9 cellular contexts compared by ENCODE assay signal in genomic region chr6:154302111-154302752, GRCh38. TPM values are rescaled to one million over a fixed set of nuclear protein-coding genes. Genes with fewer than 3 reads are reported as not detected.
DNase-seq lines count a peak whose midpoint lies in the region; ATAC-seq and TF ChIP-seq lines count a peak whose summit lies in the region.
"Had no signal": no experiment of that assay in that cellular context is flagged by ENCODE, and none has a peak within 500 bp of the region (broad histone marks: within the 10 kb centered on the region; RNA-seq: fewer than 3 reads in every experiment).

No MANE protein-coding gene starts in this region.

- peak; percentile 88 for ATAC-seq in GM21717 (IDR thresholded peaks at IDR 0.05; ENCODE audit: unreplicated experiment)
- peak; percentile 95 to 96 for ATAC-seq in activated naive CD4-positive, alpha-beta T cell treated with anti-CD3 and anti-CD28 coated beads, Interleukin-2, amount 50 U/mL, for 72 hours

- H3K79me2 ChIP-seq in osteoblast (ENCODE audit: insufficient read depth, low read length): no peaks in the 10 kb centered on the region

- peaks cover 1 to 2% of the 10 kb centered on the region in 2 donors for H3K9me3 Mint-ChIP-seq in activated naive CD4-positive, alpha-beta T cell treated with anti-CD3 and anti-CD28 coated beads, Interleukin-2, amount 50 U/mL, for 72 hours

- no peak for TF ChIP-seq POLR2A in lower leg skin (IDR thresholded peaks at IDR 0.05)

- H3K4me1 ChIP-seq in osteoblast (ENCODE audit: insufficient read depth, low read length): peaks cover 26% of the 10 kb centered on the region

- 80 to 85% methylated on average over 7 of the region's 7 CpGs for WGBS in lower leg skin, 2 donors

- H3K36me3 ChIP-seq in osteoblast (ENCODE audit: insufficient read depth, low read length): no peaks in the 10 kb centered on the region

- H3K9me3 ChIP-seq in osteoblast (ENCODE audit: low read depth, low read length): no peaks in the 10 kb centered on the region

- no peak overlapping the region for H2AFZ ChIP-seq in osteoblast (ENCODE audit: low read length)

- H3K36me3 Mint-ChIP-seq in activated naive CD4-positive, alpha-beta T cell treated with anti-CD3 and anti-CD28 coated beads, Interleukin-2, amount 50 U/mL, for 72 hours: no peaks in the 10 kb centered on the region

- TF ChIP-seq CTCF in osteoblast (IDR thresholded peaks at IDR 0.05; ENCODE audit: extremely low read depth, low read depth, low read length) (no peak), lower leg skin (IDR thresholded peaks at IDR 0.05) (no peak)

- H3K27ac Mint-ChIP-seq in activated naive CD4-positive, alpha-beta T cell treated with anti-CD3 and anti-CD28 coated beads, Interleukin-2, amount 50 U/mL, for 72 hours: no peak overlapping the region

- DNase-seq in NCI-H146 (lab: John Stamatoyannopoulos, UW): peak; percentile 4
- no peak for DNase-seq in NCI-H146 treated with DMSO at 0.1 percent for 48 hours (lab: John Stamatoyannopoulos, UW; ENCODE audit: unreplicated experiment)
- peak; percentile 65 for DNase-seq in Jurkat, Clone E6-1 (ENCODE audit: low read depth, low spot score)
- DNase-seq in activated naive CD4-positive, alpha-beta T cell treated with anti-CD3 and anti-CD28 coated beads, Interleukin-2, amount 50 U/mL, for 72 hours (ENCODE audit: low spot score in 2 of 2): peak in 1 of 2 donors; percentile 20
- no peak for DNase-seq in osteoblast (ENCODE audit: insufficient read length, low spot score, missing footprints)
- no peak for DNase-seq in cerebellar nuclear complex (lab: John Stamatoyannopoulos, UW)
- DNase-seq in lower leg skin (ENCODE audit: low spot score in 2 of 2): no peak

- H3K27me3 ChIP-seq in osteoblast (ENCODE audit: insufficient read depth, low read length): no peaks in the 10 kb centered on the region

- H3K4me3 ChIP-seq in Jurkat, Clone E6-1 (ENCODE audit: low read length): no peak overlapping the region
- no peak overlapping the region for H3K4me3 ChIP-seq in osteoblast (ENCODE audit: insufficient read depth, low read length)
- no peak overlapping the region for H3K4me3 ChIP-seq in lower leg skin (ENCODE audit: low read depth, poor library complexity, severe bottlenecking)

- H3K27ac ChIP-seq in osteoblast (ENCODE audit: low read depth, low read length): no peak overlapping the region
- H3K27ac ChIP-seq: 22Rv1 had no signal

- intact Hi-C loops in lower leg skin (cut with DNase I; ENCODE audit: low total_unique reads): no loop called here

- no peaks in the 10 kb centered on the region for H4K20me1 ChIP-seq in osteoblast (ENCODE audit: insufficient read depth, low read length)

- H3K4me2 ChIP-seq in osteoblast (ENCODE audit: insufficient read depth, low read length): peak overlapping the region; percentile 9

RNA-seq across cellular contexts. Expression of gene IPCEF1, which starts 54.4 kb away (rescaled TPM):
- 2.0 TPM for polyA plus RNA-seq in Jurkat, Clone E6-1 (2012; ENCODE audit: insufficient read depth, insufficient read length)
- 10 to 100 TPM in 1 of 2 donors, 1 to 10 TPM in 1; 8.8 to 19.1 TPM for total RNA-seq in activated naive CD4-positive, alpha-beta T cell treated with anti-CD3 and anti-CD28 coated beads, Interleukin-2, amount 50 U/mL, for 72 hours
- 0.36 and 0.88 TPM in 2 replicates for total RNA-seq in osteoblast
- total RNA-seq in lower leg skin: 1 to 10 TPM in 2 of 4 donors, under 1 TPM in 2; 0.67 to 1.7 (median 0.97) TPM

Comparison
In these comparisons a context has a peak if more than half of its experiments do, and no peak if none do; other contexts are left out.
1. DNase-seq: peak in NCI-H146 (single experiment) and Jurkat, Clone E6-1 (single experiment); none in NCI-H146 treated with DMSO at 0.1 percent for 48 hours (single experiment), osteoblast (single experiment), cerebellar nuclear complex (0 of 2) and lower leg skin (0 of 2).